8 cellular contexts compared by ENCODE assay signal in the genomic region with DNA sequence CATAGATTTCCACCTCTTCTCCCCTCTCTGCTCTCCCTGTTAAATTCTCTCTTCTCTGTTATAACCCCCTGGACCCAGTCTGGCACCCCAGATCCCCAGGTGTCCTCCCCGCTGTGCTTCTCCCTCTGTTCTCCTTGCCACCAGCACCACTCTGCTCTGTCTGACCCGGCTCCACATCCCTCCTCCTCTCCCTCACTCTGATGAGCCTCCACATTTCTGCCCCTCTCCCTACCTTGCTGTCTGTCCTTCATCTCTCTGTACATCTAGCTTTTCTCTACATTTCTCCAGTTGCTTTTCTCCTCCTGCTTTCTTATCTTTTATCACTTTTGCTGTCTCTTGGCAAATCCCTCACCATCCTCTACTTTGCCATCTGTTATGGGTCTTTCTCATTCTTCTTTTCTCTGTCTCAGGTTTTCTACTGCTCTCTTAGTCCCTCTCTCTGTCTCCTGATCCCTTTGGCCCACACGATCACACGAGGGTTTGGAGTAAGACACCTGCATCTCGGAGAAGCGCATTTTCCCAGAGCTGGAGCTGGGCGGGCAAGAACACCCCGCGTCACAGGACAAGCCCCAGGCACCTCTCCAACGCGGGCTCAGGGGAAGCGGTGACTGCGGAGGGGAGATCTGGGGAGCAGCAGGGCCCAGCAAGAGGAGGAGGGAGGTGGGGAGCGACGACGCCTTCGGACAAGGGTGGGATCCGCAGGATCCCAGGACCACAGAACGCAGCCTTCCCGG. TPM values are rescaled to one million over a fixed set of nuclear protein-coding genes. Genes with fewer than 3 reads are reported as not detected.
DNase-seq lines count a peak whose midpoint lies in the region; ATAC-seq and TF ChIP-seq lines count a peak whose summit lies in the region.
"Not testable (repeated sequence)": the region's sequence is repeated elsewhere in the genome, so short reads cannot be mapped to it uniquely, and the experiment has no call there.

No MANE protein-coding gene starts in this region.

- H3K27ac Mint-ChIP-seq in central memory CD8-positive, alpha-beta T cell (ENCODE audit: low read depth) = peak overlapping the region; percentile 94

- peak overlapping the region; percentile 91 for H2AFZ ChIP-seq in osteoblast (ENCODE audit: low read length)

- peaks cover 25% of the 10 kb centered on the region for H3K4me1 Mint-ChIP-seq in central memory CD8-positive, alpha-beta T cell

- not testable (repeated sequence) for H3K36me3 ChIP-seq in osteoblast (ENCODE audit: insufficient read depth, low read length); thyroid gland

- not testable (repeated sequence) for H3K79me2 ChIP-seq in osteoblast (ENCODE audit: insufficient read depth, low read length)

- not testable (repeated sequence) for H3K27me3 Mint-ChIP-seq in central memory CD8-positive, alpha-beta T cell

- not testable (repeated sequence) for TF ChIP-seq POLR2A in thyroid gland (IDR thresholded peaks at IDR 0.05)

- not testable (repeated sequence) for H3K27me3 ChIP-seq in osteoblast (ENCODE audit: insufficient read depth, low read length); thyroid gland

- peak; percentile 23 for ATAC-seq in HG02588 (IDR thresholded peaks at IDR 0.05; ENCODE audit: unreplicated experiment)
- ATAC-seq in central memory CD8-positive, alpha-beta T cell (replicated peaks; ENCODE audit: extremely low read depth, poor library complexity, severe bottlenecking) = peak; percentile 35

- not testable (repeated sequence) for H4K20me1 ChIP-seq in osteoblast (ENCODE audit: insufficient read depth, low read length)

- H3K9me3 Mint-ChIP-seq in central memory CD8-positive, alpha-beta T cell = not testable (repeated sequence)

- intact Hi-C loops in thyroid gland (cut with DNase I) = not testable (repeated sequence)

- H3K36me3 Mint-ChIP-seq in central memory CD8-positive, alpha-beta T cell (ENCODE audit: insufficient read depth) = peaks cover 24% of the 10 kb centered on the region

- H3K4me3 ChIP-seq in iPS-11a (ENCODE audit: low read depth, low read length) (peak overlapping the region; percentile 72), osteoblast (ENCODE audit: insufficient read depth, low read length) (peak overlapping the region; percentile 78), thyroid gland (replicated peaks in 1 of 3) (peak overlapping the region; percentile 39 to 62 (median 49))

- H3K4me2 ChIP-seq in osteoblast (ENCODE audit: insufficient read depth, low read length) = peak overlapping the region; percentile 81

- H3K4me1 ChIP-seq in osteoblast (ENCODE audit: insufficient read depth, low read length); thyroid gland: not testable (repeated sequence)

- TF ChIP-seq CTCF in osteoblast (IDR thresholded peaks at IDR 0.05; ENCODE audit: extremely low read depth, low read depth, low read length); thyroid gland (IDR thresholded peaks at IDR 0.05): not testable (repeated sequence)

- 8 to 12% methylated on average over 15 to 20 of the region's 20 CpGs for WGBS in thyroid gland, 2 donors

- DNase-seq in GM04503 (ENCODE audit: low read depth) (peak; percentile 9), NCI-H1092 treated with DMSO at 0.1 percent for 48 hours (lab: John Stamatoyannopoulos, UW) (peak; percentile 0), thyroid gland (peak; percentile 19 to 28)
- DNase-seq in activated CD4-positive, CD25-positive, alpha-beta regulatory T cell treated with anti-CD3 and anti-CD28 coated beads, Interleukin-2, amount 50 U/mL, for 72 hours = peak; percentile 39
- not testable (repeated sequence) for DNase-seq in central memory CD8-positive, alpha-beta T cell (ENCODE audit: low spot score in 2 of 2); osteoblast (ENCODE audit: insufficient read length, low spot score, missing footprints)

- H3K27ac ChIP-seq in osteoblast (ENCODE audit: low read depth, low read length); thyroid gland: not testable (repeated sequence)

- H3K4me3 Mint-ChIP-seq in central memory CD8-positive, alpha-beta T cell = peak overlapping the region; percentile 86

- not testable (repeated sequence) for H3K9me3 ChIP-seq in osteoblast (ENCODE audit: low read depth, low read length); thyroid gland

RNA-seq across cellular contexts. Expression of gene ZNF28, which starts 0.8 kb away (rescaled TPM):
- 15.0 and 23.2 TPM in 2 replicates for total RNA-seq in osteoblast
- total RNA-seq in thyroid gland = 10 to 100 TPM; 14.4 to 22.8 (median 21.6) TPM

RNA-seq across cellular contexts. Expression of gene ZNF600, which starts 34.0 kb away (rescaled TPM):
- total RNA-seq in osteoblast (8.5 and 9.8 TPM in 2 replicates), thyroid gland (10 to 100 TPM in 3 of 4 donors, 1 to 10 TPM in 1; 8.8 to 15.3 (median 12.4) TPM)

RNA-seq across cellular contexts. Expression of gene ZNF468, which starts 36.8 kb away (rescaled TPM):
- 23.0 and 23.2 TPM in 2 replicates for total RNA-seq in osteoblast
- 10 to 100 TPM; 33.3 to 51.4 (median 41.6) TPM for total RNA-seq in thyroid gland
